12 cellular contexts compared by ENCODE assay signal in genomic region chr12:109760031-109760929, GRCh38. TPM values are rescaled to one million over a fixed set of nuclear protein-coding genes. Genes with fewer than 3 reads are reported as not detected.
A peak's percentile ranks its signal among the peaks of the same experiment; 100 is the strongest.
DNase-seq lines count a peak whose midpoint lies in the region; ATAC-seq lines count a peak whose summit lies in the region.
"Had no signal": no experiment of that assay in that cellular context is flagged by ENCODE, and none has a peak within 500 bp of the region (broad histone marks: within the 10 kb centered on the region; RNA-seq: fewer than 3 reads in every experiment).

No MANE protein-coding gene starts in this region.

- peak; percentile 22 for DNase-seq in activated CD4-positive, CD25-positive, alpha-beta regulatory T cell treated with anti-CD3 and anti-CD28 coated beads, Interleukin-2, amount 50 U/mL, for 72 hours
- DNase-seq in SHP77 (lab: John Stamatoyannopoulos, UW) (peak; percentile 86 to 89), left ventricle myocardium superior (peak; percentile 80)
- no peak for DNase-seq in activated CD4-positive, alpha-beta T cell treated with anti-CD3 and anti-CD28 coated beads, Interleukin-2, amount 50 U/mL, for 1 hour
- DNase-seq: activated CD8-positive, alpha-beta T cell treated with anti-CD3 and anti-CD28 coated beads, Interleukin-2, amount 10 ng/mL, durations not matched to agents 7 days and 5 days; HFFc6; NCI-H1417 treated with DMSO at 0.1 percent for 48 hours had no signal

- peaks cover 38% of the 10 kb centered on the region for H3K27me3 Mint-ChIP-seq in stimulated activated memory B cell treated with anti-CD40 and anti-IgM and Interleukin-4, amounts not matched to agents 10 μg/mL and 1 μg/mL and 100 μg/mL, for 72 hours

- H3K27ac Mint-ChIP-seq in stimulated activated memory B cell treated with anti-CD40 and anti-IgM and Interleukin-4, amounts not matched to agents 10 μg/mL and 1 μg/mL and 100 μg/mL, for 72 hours, result no peak overlapping the region
- H3K27ac Mint-ChIP-seq: activated CD8-positive, alpha-beta T cell treated with anti-CD3 and anti-CD28 coated beads, Interleukin-2, amount 10 ng/mL, durations not matched to agents 7 days and 5 days; HFFc6 had no signal

- peaks cover 19% of the 10 kb centered on the region for H3K9me3 Mint-ChIP-seq in stimulated activated memory B cell treated with anti-CD40 and anti-IgM and Interleukin-4, amounts not matched to agents 10 μg/mL and 1 μg/mL and 100 μg/mL, for 72 hours

- intact Hi-C loops in left ventricle myocardium superior (cut with micrococcal nuclease), result no loop called here

- ATAC-seq in activated CD4-positive, CD25-positive, alpha-beta regulatory T cell treated with anti-CD3 and anti-CD28 coated beads, Interleukin-2, amount 50 U/mL, for 24 hours, result no peak
- ATAC-seq in left ventricle myocardium superior (peak; percentile 90), HG03135 (IDR thresholded peaks at IDR 0.05; ENCODE audit: unreplicated experiment) (no peak), HG03460 (IDR thresholded peaks at IDR 0.05; ENCODE audit: unreplicated experiment) (no peak)
- ATAC-seq in stimulated activated memory B cell treated with anti-CD40 and anti-IgM and Interleukin-4, amounts not matched to agents 10 μg/mL and 1 μg/mL and 100 μg/mL, for 72 hours, result peak; percentile 14
- ATAC-seq: activated CD8-positive, alpha-beta T cell treated with anti-CD3 and anti-CD28 coated beads, Interleukin-2, amount 10 ng/mL, durations not matched to agents 7 days and 5 days had no signal

- H3K36me3 Mint-ChIP-seq in stimulated activated memory B cell treated with anti-CD40 and anti-IgM and Interleukin-4, amounts not matched to agents 10 μg/mL and 1 μg/mL and 100 μg/mL, for 72 hours, result peaks cover 23% of the 10 kb centered on the region

- H3K4me3 Mint-ChIP-seq in stimulated activated memory B cell treated with anti-CD40 and anti-IgM and Interleukin-4, amounts not matched to agents 10 μg/mL and 1 μg/mL and 100 μg/mL, for 72 hours, result no peak overlapping the region
- H3K4me3 Mint-ChIP-seq: activated CD8-positive, alpha-beta T cell treated with anti-CD3 and anti-CD28 coated beads, Interleukin-2, amount 10 ng/mL, durations not matched to agents 7 days and 5 days; HFFc6 had no signal

- H3K4me1 Mint-ChIP-seq in stimulated activated memory B cell treated with anti-CD40 and anti-IgM and Interleukin-4, amounts not matched to agents 10 μg/mL and 1 μg/mL and 100 μg/mL, for 72 hours, result no peaks in the 10 kb centered on the region

RNA-seq across cellular contexts. Expression of gene FAM222A, which starts 46.7 kb away (rescaled TPM):
- total RNA-seq in left ventricle myocardium superior, result 25.7 TPM
- total RNA-seq: fibroblast of lung had no signal

Comparison
In these comparisons a context has a peak if more than half of its experiments do, and no peak if none do; other contexts are left out.
1. ATAC-seq: peak in left ventricle myocardium superior (single experiment) and stimulated activated memory B cell treated with anti-CD40 and anti-IgM and Interleukin-4, amounts not matched to agents 10 μg/mL and 1 μg/mL and 100 μg/mL, for 72 hours (single experiment); none in activated CD4-positive, CD25-positive, alpha-beta regulatory T cell treated with anti-CD3 and anti-CD28 coated beads, Interleukin-2, amount 50 U/mL, for 24 hours (0 of 2), HG03135 (single experiment) and HG03460 (single experiment).